In genomic region chr16:57668259-57668563, GRCh38 we compare ENCODE assay signal across 18 cellular contexts. TPM values are rescaled to one million over a fixed set of nuclear protein-coding genes. Genes with fewer than 3 reads are reported as not detected.
A peak's percentile ranks its signal among the peaks of the same experiment; 100 is the strongest.
DNase-seq lines count a peak whose midpoint lies in the region; ATAC-seq and TF ChIP-seq lines count a peak whose summit lies in the region.
"Had no signal": no experiment of that assay in that cellular context is flagged by ENCODE, and none has a peak within 500 bp of the region (broad histone marks: within the 10 kb centered on the region; RNA-seq: fewer than 3 reads in every experiment).

Gene ADGRG3, plus strand, starts transcription at chr16:57668306. Its CDS starts 42 bp downstream, at chr16:57668348.

- 80% methylated on average over 1 of the region's 11 CpGs; no CpG with 5 or more reads in 1 of the 2 experiments for WGBS in IMR-90 (ENCODE audit: extremely low coverage in 2 of 2, insufficient read length in 1 of 2), 2 experiments

- TF ChIP-seq POLR2A in IMR-90 (IDR thresholded peaks at IDR 0.05; ENCODE audit: low read depth, low read length) (no peak), vagina (IDR thresholded peaks at IDR 0.05) (no peak)

- intact Hi-C loops in IMR-90 (cut with micrococcal nuclease) = no loop called here
- intact Hi-C loops in vagina (cut with DNase I) = no loop called here

- no peak within 1 kb of the TSS for H2AK5ac ChIP-seq in IMR-90 (ENCODE audit: low read depth, low read length)

- DNase-seq in IMR-90 (no peak), mesothelial cell of epicardium (ENCODE audit: low spot score in 2 of 2, unreplicated experiment in 2 of 2) (no peak), vagina (ENCODE audit: extremely low spot score in 2 of 2) (no peak), NCI-H524 (lab: John Stamatoyannopoulos, UW) (no peak)
- no peak for DNase-seq in activated naive CD8-positive, alpha-beta T cell treated with anti-CD3 and anti-CD28 coated beads for 36 hours
- DNase-seq: activated CD4-positive, alpha-beta T cell treated with anti-CD3 and anti-CD28 coated beads for 1 hour; activated naive CD8-positive, alpha-beta T cell treated with anti-CD3 and anti-CD28 coated beads, Interleukin-2, amount 10 ng/mL, durations not matched to agents 7 days and 5 days; EL; MG63; NCI-H146; NCI-H2171; NCI-H526 treated with DMSO at 0.1 percent for 48 hours; stimulated activated naive B cell treated with anti-CD40 and anti-IgM and Interleukin-4, amounts not matched to agents 10 μg/mL and 1 μg/mL and 100 μg/mL, for 72 hours; SW 1271 had no signal

- H3K4me3 ChIP-seq in IMR-90 (ENCODE audit: insufficient read depth, low read depth, low read length) = no peak within 1 kb of the TSS
- peak within 1 kb of the TSS in 1 of 2 donors; percentile 5 for H3K4me3 ChIP-seq in duodenal mucosa (ENCODE audit: low read depth in 1 of 2, low read length in 2 of 2)
- H3K4me3 ChIP-seq in vagina = no peak within 1 kb of the TSS
- H3K4me3 ChIP-seq: coronary artery, MG63 had no signal

- peaks cover 35% of the 10 kb centered on the region for H3K27me3 ChIP-seq in IMR-90 (ENCODE audit: control insufficient read depth, insufficient read depth, low read length)
- no peaks in the 10 kb centered on the region for H3K27me3 ChIP-seq in duodenal mucosa (ENCODE audit: control insufficient read depth in 1 of 2, insufficient read depth in 2 of 2, low read length in 2 of 2)
- no peaks in the 10 kb centered on the region for H3K27me3 ChIP-seq in vagina

- H3K9ac ChIP-seq in IMR-90 (ENCODE audit: low read depth, low read length) = no peak within 1 kb of the TSS
- peak within 1 kb of the TSS in 1 of 2 donors; percentile 18 for H3K9ac ChIP-seq in duodenal mucosa (ENCODE audit: low read depth in 1 of 2, low read length in 2 of 2)

- no peaks in the 10 kb centered on the region for H3K4me1 ChIP-seq in IMR-90 (ENCODE audit: control insufficient read depth, insufficient read depth, low read length)
- H3K4me1 ChIP-seq in duodenal mucosa (ENCODE audit: control insufficient read depth in 1 of 2, insufficient read depth in 2 of 2, low read length in 2 of 2) = no peaks in the 10 kb centered on the region
- H3K4me1 ChIP-seq in vagina = no peaks in the 10 kb centered on the region

- CTCF ChIA-PET in IMR-90 (lab: Yijun Ruan, JAX) = no interaction called here

- H4K5ac ChIP-seq in IMR-90 (ENCODE audit: low read depth, low read length) = no peak within 1 kb of the TSS

- no TSS peak for BruUV-seq in IMR-90 (replicated peaks; lab: Mats Ljungman, UMichigan)

- H2AFZ ChIP-seq in IMR-90 (replicated peaks; ENCODE audit: low read length, poor library complexity) = peak within 1 kb of the TSS; percentile 32

- TF ChIP-seq RAD21 in IMR-90 (IDR thresholded peaks at IDR 0.05; ENCODE audit: low read length) = no peak

- H3K9me3 ChIP-seq in IMR-90 (ENCODE audit: control insufficient read depth, insufficient read depth, low read length) (no peaks in the 10 kb centered on the region), duodenal mucosa (ENCODE audit: control insufficient read depth in 1 of 2, low read length in 2 of 2) (no peaks in the 10 kb centered on the region), vagina (no peaks in the 10 kb centered on the region)
- H3K9me3 ChIP-seq: MG63 had no signal

- no peak within 1 kb of the TSS for H2BK120ac ChIP-seq in IMR-90 (ENCODE audit: low read depth, low read length)

- H3K23ac ChIP-seq in IMR-90 (ENCODE audit: low read depth, low read length) = no peak within 1 kb of the TSS

- H3K56ac ChIP-seq in IMR-90 (ENCODE audit: extremely low read depth, insufficient read depth, low read length) = no peak within 1 kb of the TSS

- TF ChIP-seq CTCF in IMR-90 (conservative IDR thresholded peaks at IDR 0.05; ENCODE audit: low read depth, low read length) (no peak), mesothelial cell of epicardium (IDR thresholded peaks at IDR 0.05; ENCODE audit: unreplicated experiment) (no peak), vagina (IDR thresholded peaks at IDR 0.05) (no peak)

- no peak for ATAC-seq in IMR-90 (ENCODE audit: low read depth)
- ATAC-seq in HG03460 (IDR thresholded peaks at IDR 0.05; ENCODE audit: unreplicated experiment) = no peak
- ATAC-seq: stimulated activated naive B cell treated with anti-CD40 and anti-IgM and Interleukin-4, amounts not matched to agents 10 μg/mL and 1 μg/mL and 100 μg/mL, for 72 hours had no signal

- no peak within 1 kb of the TSS for H3K4me2 ChIP-seq in IMR-90 (ENCODE audit: low read depth, low read length)

- no peaks in the 10 kb centered on the region for H3K79me1 ChIP-seq in IMR-90 (ENCODE audit: low read depth in 1 of 2, low read length in 2 of 2)

- H3K36me3 Mint-ChIP-seq in mesothelial cell of epicardium = peaks cover 11% of the 10 kb centered on the region
- no peaks in the 10 kb centered on the region for H3K36me3 Mint-ChIP-seq in activated naive CD8-positive, alpha-beta T cell treated with anti-CD3 and anti-CD28 coated beads for 36 hours
- H3K36me3 Mint-ChIP-seq: activated naive CD8-positive, alpha-beta T cell treated with anti-CD3 and anti-CD28 coated beads, Interleukin-2, amount 10 ng/mL, durations not matched to agents 7 days and 5 days; stimulated activated naive B cell treated with anti-CD40 and anti-IgM and Interleukin-4, amounts not matched to agents 10 μg/mL and 1 μg/mL and 100 μg/mL, for 72 hours had no signal

- H4K8ac ChIP-seq in IMR-90 (ENCODE audit: low read depth in 2 of 2, low read length in 2 of 2) = no peak within 1 kb of the TSS

- H3K14ac ChIP-seq in IMR-90 (replicated peaks; ENCODE audit: low read depth, low read length) = no peak within 1 kb of the TSS

- H3K27ac ChIP-seq in IMR-90 (ENCODE audit: insufficient read depth, low read length) (no peak within 1 kb of the TSS), duodenal mucosa (ENCODE audit: low read depth, low read length) (peak within 1 kb of the TSS; percentile 36), vagina (no peak within 1 kb of the TSS)
- H3K27ac ChIP-seq: coronary artery had no signal

- no peak within 1 kb of the TSS for H4K91ac ChIP-seq in IMR-90 (ENCODE audit: insufficient read depth, low read depth, low read length)

- in situ Hi-C loops in IMR-90 (cut with MboI; ENCODE audit: low sequenced_read_pairs) = no loop called here

- dilution Hi-C loops in IMR-90 (cut with HindIII; ENCODE audit: low sequenced_read_pairs, unreplicated experiment) = no loop called here

- no peak within 1 kb of the TSS for H3K18ac ChIP-seq in IMR-90 (ENCODE audit: low read depth, low read length)

- H3K27me3 Mint-ChIP-seq in mesothelial cell of epicardium (ENCODE audit: low read depth) = no peaks in the 10 kb centered on the region
- H3K27me3 Mint-ChIP-seq in activated naive CD8-positive, alpha-beta T cell treated with anti-CD3 and anti-CD28 coated beads for 36 hours = peaks cover 4% of the 10 kb centered on the region
- H3K27me3 Mint-ChIP-seq: brain had no signal

- H3K36me3 ChIP-seq in IMR-90 (ENCODE audit: control insufficient read depth, insufficient read depth, low read length) (no peaks in the 10 kb centered on the region), duodenal mucosa (ENCODE audit: control insufficient read depth in 1 of 2, insufficient read depth in 2 of 2, low read length in 2 of 2) (peaks cover 0 to 10% of the 10 kb centered on the region in 2 donors), vagina (no peaks in the 10 kb centered on the region)
- H3K36me3 ChIP-seq: MG63 had no signal

- no peak within 1 kb of the TSS for H2BK15ac ChIP-seq in IMR-90 (ENCODE audit: low read depth, low read length)

- no peak within 1 kb of the TSS for H3K4ac ChIP-seq in IMR-90 (ENCODE audit: low read depth, low read length)

- peak within 1 kb of the TSS; percentile 42 for H2AK9ac ChIP-seq in IMR-90 (replicated peaks; ENCODE audit: low read depth, low read length, poor library complexity)

- H3K4me1 Mint-ChIP-seq in mesothelial cell of epicardium = peaks cover 4% of the 10 kb centered on the region
- H3K4me1 Mint-ChIP-seq in activated naive CD8-positive, alpha-beta T cell treated with anti-CD3 and anti-CD28 coated beads for 36 hours = no peaks in the 10 kb centered on the region
- H3K4me1 Mint-ChIP-seq: stimulated activated naive B cell treated with anti-CD40 and anti-IgM and Interleukin-4, amounts not matched to agents 10 μg/mL and 1 μg/mL and 100 μg/mL, for 72 hours had no signal

- no peak within 1 kb of the TSS for H2BK20ac ChIP-seq in IMR-90 (ENCODE audit: low read depth, low read length)

- no peak within 1 kb of the TSS for H2BK5ac ChIP-seq in IMR-90 (ENCODE audit: low read depth, low read length, poor library complexity, severe bottlenecking)

- POLR2A ChIA-PET in IMR-90 (lab: Charles Lee; ENCODE audit: unreplicated experiment) = no interaction called here

- no peaks in the 10 kb centered on the region; the same call in 1 of the 2 replicates for H3K9me1 ChIP-seq in IMR-90 (ENCODE audit: insufficient read depth, low read length)

- peak within 1 kb of the TSS; percentile 6 for H3K27ac Mint-ChIP-seq in mesothelial cell of epicardium
- H3K27ac Mint-ChIP-seq in activated naive CD8-positive, alpha-beta T cell treated with anti-CD3 and anti-CD28 coated beads for 36 hours = no peak within 1 kb of the TSS
- H3K27ac Mint-ChIP-seq: activated naive CD8-positive, alpha-beta T cell treated with anti-CD3 and anti-CD28 coated beads, Interleukin-2, amount 10 ng/mL, durations not matched to agents 7 days and 5 days; stimulated activated naive B cell treated with anti-CD40 and anti-IgM and Interleukin-4, amounts not matched to agents 10 μg/mL and 1 μg/mL and 100 μg/mL, for 72 hours had no signal

- H3K4me3 Mint-ChIP-seq in mesothelial cell of epicardium = no peak within 1 kb of the TSS
- no peak within 1 kb of the TSS for H3K4me3 Mint-ChIP-seq in activated naive CD8-positive, alpha-beta T cell treated with anti-CD3 and anti-CD28 coated beads for 36 hours
- H3K4me3 Mint-ChIP-seq: activated naive CD8-positive, alpha-beta T cell treated with anti-CD3 and anti-CD28 coated beads, Interleukin-2, amount 10 ng/mL, durations not matched to agents 7 days and 5 days; brain; stimulated activated naive B cell treated with anti-CD40 and anti-IgM and Interleukin-4, amounts not matched to agents 10 μg/mL and 1 μg/mL and 100 μg/mL, for 72 hours had no signal

- no peaks in the 10 kb centered on the region; the same call in 1 of the 2 replicates for H4K20me1 ChIP-seq in IMR-90 (ENCODE audit: insufficient read depth, low read length)

- no peaks in the 10 kb centered on the region for H3K9me3 Mint-ChIP-seq in mesothelial cell of epicardium
- H3K9me3 Mint-ChIP-seq in activated naive CD8-positive, alpha-beta T cell treated with anti-CD3 and anti-CD28 coated beads for 36 hours = no peaks in the 10 kb centered on the region
- H3K9me3 Mint-ChIP-seq: activated naive CD8-positive, alpha-beta T cell treated with anti-CD3 and anti-CD28 coated beads, Interleukin-2, amount 10 ng/mL, durations not matched to agents 7 days and 5 days; stimulated activated naive B cell treated with anti-CD40 and anti-IgM and Interleukin-4, amounts not matched to agents 10 μg/mL and 1 μg/mL and 100 μg/mL, for 72 hours had no signal

TF ChIP-seq in IMR-90, 13 proteins besides CTCF, POLR2A, EP300 and RAD21 (continues in another document):
- no peak for TF ChIP-seq CHD1 (IDR thresholded peaks at IDR 0.05; ENCODE audit: low read depth, low read length)

RNA-seq across cellular contexts. Expression of gene ADGRG3, which starts in this region (rescaled TPM):
- total RNA-seq in IMR-90 (2012; rRNA removed) (not detected in 2 replicates), mesothelial cell of epicardium (0.38 TPM in 1 of 3 replicates, not detected in the others), vagina (10.3 TPM)
- polyA plus RNA-seq in IMR-90 (2012; rRNA removed) = not detected in 2 replicates
- not detected in 2 replicates for polyA plus RNA-seq in IMR-90 (2012; cell fraction: cytosol; rRNA removed)
- polyA plus RNA-seq in IMR-90 (2012; cell fraction: nucleus; rRNA removed; ENCODE audit: low replicate concordance) = not detected in 2 replicates
- not detected for total RNA-seq in activated naive CD8-positive, alpha-beta T cell treated with anti-CD3 and anti-CD28 coated beads for 36 hours
- total RNA-seq: activated naive CD8-positive, alpha-beta T cell treated with anti-CD3 and anti-CD28 coated beads, Interleukin-2, amount 10 ng/mL, durations not matched to agents 7 days and 5 days had no signal
